In genomic region chr11:6553634-6554033, GRCh38 we compare ENCODE assay signal across 7 cellular contexts.
"Had no signal": no experiment of that assay in that cellular context is flagged by ENCODE, and none has a peak within 500 bp of the region (broad histone marks: within the 10 kb centered on the region; RNA-seq: fewer than 3 reads in every experiment).

No MANE protein-coding gene starts in this region.

- FAIRE-seq: GM12878, GM12891, GM12892, GM18507, GM19239 had no signal

- ATAC-seq: GM12878 had no signal

- H3K4me3 ChIP-seq: GM12878 had no signal

- DNase-seq: GDM1, GF-D8 had no signal
